Comparison of ENCODE assay signal across 8 cellular contexts in genomic region chr12:46388427-46388992, GRCh38. TPM values are rescaled to one million over a fixed set of nuclear protein-coding genes. Genes with fewer than 3 reads are reported as not detected.
DNase-seq lines count a peak whose midpoint lies in the region; ATAC-seq and TF ChIP-seq lines count a peak whose summit lies in the region.

No MANE protein-coding gene starts in this region.

- TF ChIP-seq POLR2A in suprapubic skin (IDR thresholded peaks at IDR 0.05) = no peak

- peak overlapping the region; percentile 49 for H3K27ac ChIP-seq in suprapubic skin
- H3K27ac ChIP-seq in endodermal cell (ENCODE audit: low read depth, low read length) = no peak overlapping the region

- peak; percentile 60 for ATAC-seq in GM19372 (IDR thresholded peaks at IDR 0.05; ENCODE audit: low read depth, unreplicated experiment)
- ATAC-seq in HG03280 (IDR thresholded peaks at IDR 0.05; ENCODE audit: unreplicated experiment) = peak; percentile 58

- no peak overlapping the region for H3K4me3 ChIP-seq in suprapubic skin
- no peak overlapping the region for H3K4me3 ChIP-seq in endodermal cell (ENCODE audit: low read length)

- no peak for TF ChIP-seq CTCF in suprapubic skin (IDR thresholded peaks at IDR 0.05)
- no peak for TF ChIP-seq CTCF in endodermal cell (conservative IDR thresholded peaks at IDR 0.05)

- H3K9ac ChIP-seq in endodermal cell (ENCODE audit: extremely low read depth, low read length, poor library complexity, severe bottlenecking) = no peak overlapping the region

- H3K4me1 Mint-ChIP-seq in activated naive CD8-positive, alpha-beta T cell treated with anti-CD3 and anti-CD28 coated beads for 36 hours = peaks cover 56% of the 10 kb centered on the region
- H3K4me1 Mint-ChIP-seq in endodermal cell = peaks cover 58% of the 10 kb centered on the region

- H3K36me3 ChIP-seq in suprapubic skin (no peaks in the 10 kb centered on the region), endodermal cell (ENCODE audit: control insufficient read depth, insufficient read depth, low read length) (peaks cover 7% of the 10 kb centered on the region)

- no peaks in the 10 kb centered on the region for H3K9me3 Mint-ChIP-seq in activated naive CD8-positive, alpha-beta T cell treated with anti-CD3 and anti-CD28 coated beads for 36 hours
- H3K9me3 Mint-ChIP-seq in endodermal cell = no peaks in the 10 kb centered on the region

- H3K27me3 ChIP-seq in suprapubic skin = no peaks in the 10 kb centered on the region
- H3K27me3 ChIP-seq in endodermal cell (ENCODE audit: control insufficient read depth, insufficient read depth, low read length, poor library complexity, severe bottlenecking) = no peaks in the 10 kb centered on the region

- no peak for TF ChIP-seq EP300 in suprapubic skin (IDR thresholded peaks at IDR 0.05)

- H3K4me3 Mint-ChIP-seq in activated naive CD8-positive, alpha-beta T cell treated with anti-CD3 and anti-CD28 coated beads for 36 hours = peak overlapping the region; percentile 55
- no peak overlapping the region for H3K4me3 Mint-ChIP-seq in endodermal cell

- H3K9me3 ChIP-seq in suprapubic skin (no peaks in the 10 kb centered on the region), endodermal cell (ENCODE audit: control insufficient read depth, low read length) (no peaks in the 10 kb centered on the region)

- peaks cover 88% of the 10 kb centered on the region for H3K4me1 ChIP-seq in suprapubic skin
- peaks cover 10% of the 10 kb centered on the region for H3K4me1 ChIP-seq in endodermal cell (ENCODE audit: control insufficient read depth, insufficient read depth, low read length)

- H3K27ac Mint-ChIP-seq in activated naive CD8-positive, alpha-beta T cell treated with anti-CD3 and anti-CD28 coated beads for 36 hours = peak overlapping the region; percentile 82
- H3K27ac Mint-ChIP-seq in endodermal cell = no peak overlapping the region

- WGBS in suprapubic skin = 51% methylated on average over 3 of the region's 3 CpGs
- WGBS in endodermal cell (ENCODE audit: insufficient coverage in 1 of 2, insufficient read length in 1 of 2), 2 experiments = 89 to 95% methylated on average over 3 of the region's 3 CpGs

- peak; percentile 45 for DNase-seq in CD1c-positive myeloid dendritic cell (ENCODE audit: extremely low spot score)
- no peak for DNase-seq in activated naive CD8-positive, alpha-beta T cell treated with anti-CD3 and anti-CD28 coated beads for 36 hours
- DNase-seq in suprapubic skin (ENCODE audit: low spot score in 2 of 2) = no peak
- no peak for DNase-seq in D341Med (ENCODE audit: low spot score)
- no peak for DNase-seq in activated naive CD4-positive, alpha-beta T cell (lab: John Stamatoyannopoulos, UW)
- DNase-seq in endodermal cell = no peak

- H3K27me3 Mint-ChIP-seq in activated naive CD8-positive, alpha-beta T cell treated with anti-CD3 and anti-CD28 coated beads for 36 hours = no peaks in the 10 kb centered on the region
- H3K27me3 Mint-ChIP-seq in endodermal cell (ENCODE audit: insufficient read depth) = no peaks in the 10 kb centered on the region

- H3K36me3 Mint-ChIP-seq in activated naive CD8-positive, alpha-beta T cell treated with anti-CD3 and anti-CD28 coated beads for 36 hours = peaks cover 13% of the 10 kb centered on the region
- peaks cover 21% of the 10 kb centered on the region for H3K36me3 Mint-ChIP-seq in endodermal cell (ENCODE audit: low read depth)

RNA-seq across cellular contexts. Expression of gene SLC38A2, which starts 15.9 kb away (rescaled TPM):
- total RNA-seq in activated naive CD8-positive, alpha-beta T cell treated with anti-CD3 and anti-CD28 coated beads for 36 hours = 100 to 1,000 TPM; 227 to 230 TPM
- total RNA-seq in suprapubic skin = 1,000 to 10,000 TPM in 1 of 4 donors, 100 to 1,000 TPM in 3; 632 to 1,386 (median 819) TPM
- total RNA-seq in endodermal cell = 100 to 1,000 TPM; 156 to 230 TPM
- 185 TPM for polyA plus RNA-seq in endodermal cell (2013, experiment 1 of 2)
- polyA plus RNA-seq in endodermal cell (2013, experiment 2 of 2) = 170 TPM
